Comparison of ENCODE assay signal across 2 cellular contexts in the genomic region with DNA sequence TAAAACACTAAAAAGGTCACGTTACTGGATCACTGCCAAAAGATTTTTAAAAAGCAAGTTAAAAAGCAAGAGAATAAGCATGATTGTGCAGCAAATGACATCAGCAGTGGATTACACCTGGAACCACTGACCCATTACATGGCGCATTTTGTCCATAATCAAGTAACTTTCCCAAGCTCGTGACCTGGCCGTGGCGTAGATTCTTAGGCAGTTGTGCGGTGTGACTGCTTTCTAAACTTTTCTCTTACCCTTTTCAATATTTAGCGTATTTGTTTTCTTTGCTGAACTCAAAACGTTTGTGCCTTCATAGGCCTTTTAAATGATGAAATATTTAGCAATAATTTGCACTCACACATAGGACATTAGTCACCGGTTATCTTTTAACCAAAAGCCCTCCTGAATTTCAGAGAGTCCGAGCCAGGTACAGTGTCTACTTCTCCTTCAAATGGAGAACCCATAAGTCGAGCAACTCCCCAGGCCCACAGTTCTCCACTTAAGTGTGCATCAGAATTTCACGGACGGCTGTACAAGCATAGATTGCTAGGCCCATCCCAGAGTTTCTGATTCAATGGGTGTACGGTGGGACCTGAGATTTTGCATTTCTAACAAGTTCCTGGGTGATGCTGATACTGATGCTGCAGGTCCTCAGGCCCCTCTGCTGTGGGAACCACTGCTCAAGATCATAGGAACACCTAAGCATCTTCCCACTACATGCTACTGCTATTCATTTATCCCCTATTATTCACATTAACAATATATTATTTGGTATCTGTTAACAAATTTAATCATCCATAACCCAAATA.
TF ChIP-seq lines count a peak whose summit lies in the region.

No MANE protein-coding gene starts in this region.

TF ChIP-seq in liver, 16 proteins besides CTCF, POLR2A, EP300 and RAD21 (continued from another document):
- TF ChIP-seq, protein P1, sequence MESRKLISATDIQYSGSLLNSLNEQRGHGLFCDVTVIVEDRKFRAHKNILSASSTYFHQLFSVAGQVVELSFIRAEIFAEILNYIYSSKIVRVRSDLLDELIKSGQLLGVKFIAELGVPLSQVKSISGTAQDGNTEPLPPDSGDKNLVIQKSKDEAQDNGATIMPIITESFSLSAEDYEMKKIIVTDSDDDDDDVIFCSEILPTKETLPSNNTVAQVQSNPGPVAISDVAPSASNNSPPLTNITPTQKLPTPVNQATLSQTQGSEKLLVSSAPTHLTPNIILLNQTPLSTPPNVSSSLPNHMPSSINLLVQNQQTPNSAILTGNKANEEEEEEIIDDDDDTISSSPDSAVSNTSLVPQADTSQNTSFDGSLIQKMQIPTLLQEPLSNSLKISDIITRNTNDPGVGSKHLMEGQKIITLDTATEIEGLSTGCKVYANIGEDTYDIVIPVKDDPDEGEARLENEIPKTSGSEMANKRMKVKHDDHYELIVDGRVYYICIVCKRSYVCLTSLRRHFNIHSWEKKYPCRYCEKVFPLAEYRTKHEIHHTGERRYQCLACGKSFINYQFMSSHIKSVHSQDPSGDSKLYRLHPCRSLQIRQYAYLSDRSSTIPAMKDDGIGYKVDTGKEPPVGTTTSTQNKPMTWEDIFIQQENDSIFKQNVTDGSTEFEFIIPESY (IDR thresholded peaks at IDR 0.05), result no peak
- TF ChIP-seq FOXA1 (IDR thresholded peaks at IDR 0.05), result no peak
- TF ChIP-seq GABPA (IDR thresholded peaks at IDR 0.05 in 1 of 2, conservative IDR thresholded peaks at IDR 0.05 in 1 of 2), result no peak
- TF ChIP-seq, protein P2, sequence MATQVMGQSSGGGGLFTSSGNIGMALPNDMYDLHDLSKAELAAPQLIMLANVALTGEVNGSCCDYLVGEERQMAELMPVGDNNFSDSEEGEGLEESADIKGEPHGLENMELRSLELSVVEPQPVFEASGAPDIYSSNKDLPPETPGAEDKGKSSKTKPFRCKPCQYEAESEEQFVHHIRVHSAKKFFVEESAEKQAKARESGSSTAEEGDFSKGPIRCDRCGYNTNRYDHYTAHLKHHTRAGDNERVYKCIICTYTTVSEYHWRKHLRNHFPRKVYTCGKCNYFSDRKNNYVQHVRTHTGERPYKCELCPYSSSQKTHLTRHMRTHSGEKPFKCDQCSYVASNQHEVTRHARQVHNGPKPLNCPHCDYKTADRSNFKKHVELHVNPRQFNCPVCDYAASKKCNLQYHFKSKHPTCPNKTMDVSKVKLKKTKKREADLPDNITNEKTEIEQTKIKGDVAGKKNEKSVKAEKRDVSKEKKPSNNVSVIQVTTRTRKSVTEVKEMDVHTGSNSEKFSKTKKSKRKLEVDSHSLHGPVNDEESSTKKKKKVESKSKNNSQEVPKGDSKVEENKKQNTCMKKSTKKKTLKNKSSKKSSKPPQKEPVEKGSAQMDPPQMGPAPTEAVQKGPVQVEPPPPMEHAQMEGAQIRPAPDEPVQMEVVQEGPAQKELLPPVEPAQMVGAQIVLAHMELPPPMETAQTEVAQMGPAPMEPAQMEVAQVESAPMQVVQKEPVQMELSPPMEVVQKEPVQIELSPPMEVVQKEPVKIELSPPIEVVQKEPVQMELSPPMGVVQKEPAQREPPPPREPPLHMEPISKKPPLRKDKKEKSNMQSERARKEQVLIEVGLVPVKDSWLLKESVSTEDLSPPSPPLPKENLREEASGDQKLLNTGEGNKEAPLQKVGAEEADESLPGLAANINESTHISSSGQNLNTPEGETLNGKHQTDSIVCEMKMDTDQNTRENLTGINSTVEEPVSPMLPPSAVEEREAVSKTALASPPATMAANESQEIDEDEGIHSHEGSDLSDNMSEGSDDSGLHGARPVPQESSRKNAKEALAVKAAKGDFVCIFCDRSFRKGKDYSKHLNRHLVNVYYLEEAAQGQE (IDR thresholded peaks at IDR 0.05), result peak; percentile 36
- TF ChIP-seq, protein P3, sequence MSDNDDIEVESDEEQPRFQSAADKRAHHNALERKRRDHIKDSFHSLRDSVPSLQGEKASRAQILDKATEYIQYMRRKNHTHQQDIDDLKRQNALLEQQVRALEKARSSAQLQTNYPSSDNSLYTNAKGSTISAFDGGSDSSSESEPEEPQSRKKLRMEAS (IDR thresholded peaks at IDR 0.05), result no peak
- TF ChIP-seq FOXA2 (IDR thresholded peaks at IDR 0.05), result no peak
- no peak for TF ChIP-seq HNF4G (IDR thresholded peaks at IDR 0.05)
- TF ChIP-seq SP1 (IDR thresholded peaks at IDR 0.05), result peak; percentile 39
- TF ChIP-seq NR2F2 (IDR thresholded peaks at IDR 0.05), result no peak
- TF ChIP-seq HNF4A (conservative IDR thresholded peaks at IDR 0.05), result peak; percentile 27 to 37
TF ChIP-seq in liver: peak in this region for 7.

TF ChIP-seq in HepG2, 621 proteins besides CTCF, POLR2A, EP300 and RAD21 (continued from another document):
- TF ChIP-seq, protein P4, sequence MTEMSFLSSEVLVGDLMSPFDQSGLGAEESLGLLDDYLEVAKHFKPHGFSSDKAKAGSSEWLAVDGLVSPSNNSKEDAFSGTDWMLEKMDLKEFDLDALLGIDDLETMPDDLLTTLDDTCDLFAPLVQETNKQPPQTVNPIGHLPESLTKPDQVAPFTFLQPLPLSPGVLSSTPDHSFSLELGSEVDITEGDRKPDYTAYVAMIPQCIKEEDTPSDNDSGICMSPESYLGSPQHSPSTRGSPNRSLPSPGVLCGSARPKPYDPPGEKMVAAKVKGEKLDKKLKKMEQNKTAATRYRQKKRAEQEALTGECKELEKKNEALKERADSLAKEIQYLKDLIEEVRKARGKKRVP (CRISPR knock-in tag; IDR thresholded peaks at IDR 0.05), result peak in 1 of 2 experiments; percentile 53; a peak in 1 of 4 replicates
